In the genomic region with DNA sequence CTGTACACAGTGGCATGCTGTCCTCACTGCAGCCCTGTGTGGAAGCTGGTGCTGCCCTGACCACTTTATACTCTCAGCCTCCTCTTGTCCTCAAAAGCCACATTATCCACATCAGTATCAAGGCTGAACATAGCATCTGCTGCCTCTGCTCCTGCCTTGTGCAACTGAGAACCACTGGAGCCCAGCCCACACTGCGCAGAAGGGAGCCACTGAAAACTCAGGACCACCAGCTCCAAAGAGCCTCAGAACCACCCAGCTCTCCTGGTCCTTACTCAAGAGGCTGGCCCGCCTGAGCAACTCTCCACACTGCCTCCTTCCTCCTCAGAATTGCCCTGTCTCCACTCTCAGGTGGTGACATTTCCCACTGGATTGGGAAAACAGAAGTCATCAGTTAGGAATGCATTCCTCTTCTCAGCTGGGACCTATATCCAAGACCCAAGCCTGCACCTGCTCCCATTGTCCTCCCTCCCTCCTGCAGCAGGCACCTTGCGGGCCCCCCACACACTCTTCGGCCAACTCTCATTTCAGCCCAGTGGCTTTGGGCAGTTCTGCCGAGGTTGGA, we compare ENCODE assay signal across 19 cellular contexts. TPM values are rescaled to one million over a fixed set of nuclear protein-coding genes. Genes with fewer than 3 reads are reported as not detected.
A peak's percentile ranks its signal among the peaks of the same experiment; 100 is the strongest.
DNase-seq lines count a peak whose midpoint lies in the region; ATAC-seq and TF ChIP-seq lines count a peak whose summit lies in the region.
"Had no signal": no experiment of that assay in that cellular context is flagged by ENCODE, and none has a peak within 500 bp of the region (broad histone marks: within the 10 kb centered on the region; RNA-seq: fewer than 3 reads in every experiment).

No MANE protein-coding gene starts in this region.

- H3K9ac ChIP-seq in H9 (ENCODE audit: extremely low read depth, insufficient read length, low read length) = no peak overlapping the region

- H3K9me3 Mint-ChIP-seq in H9 = no peaks in the 10 kb centered on the region
- H3K9me3 Mint-ChIP-seq: CD8-positive, alpha-beta memory T cell had no signal

- H2BK12ac ChIP-seq in H9 (ENCODE audit: insufficient read length, low read depth, low read length) = no peak overlapping the region

- DNase-seq in 8988T (peak; percentile 68), H9 (no peak), dermis blood vessel endothelial cell (peak; percentile 17), renal cortical epithelial cell (ENCODE audit: low read depth) (peak; percentile 28), GM19238 (ENCODE audit: insufficient read length, low spot score) (no peak)
- DNase-seq: C1 segment of cervical spinal cord; CD8-positive, alpha-beta memory T cell; DMS79; NCI-H1417 treated with DMSO at 0.1 percent for 48 hours; NCI-H187 treated with DMSO at 0.1 percent for 48 hours; NCI-H226; NCI-H524; NCI-H82; SJCRH30 had no signal

- TF ChIP-seq CTCF in H9 (conservative IDR thresholded peaks at IDR 0.05) = no peak

- H3K4me1 Mint-ChIP-seq in H9 = peaks cover 28 to 30% of the 10 kb centered on the region in 2 experiments

- H3K23me2 ChIP-seq in H9 (ENCODE audit: insufficient read length, low read depth, low read length, poor library complexity, severe bottlenecking) = no peaks in the 10 kb centered on the region

- no peak overlapping the region for H2BK120ac ChIP-seq in H9 (ENCODE audit: low read depth, low read length, poor library complexity, severe bottlenecking)

- H3K36me3 Mint-ChIP-seq in H9 (ENCODE audit: insufficient read depth in 1 of 3, low read depth in 3 of 3) = no peaks in the 10 kb centered on the region
- H3K36me3 Mint-ChIP-seq: CD8-positive, alpha-beta memory T cell had no signal

- no peaks in the 10 kb centered on the region for H3K9me3 ChIP-seq in H9 (ENCODE audit: control insufficient read depth, low read depth, low read length)
- H3K9me3 ChIP-seq: SJCRH30 had no signal

- no peak overlapping the region for H3K27ac ChIP-seq in H9 (ENCODE audit: insufficient read length, low read depth, low read length)
- H3K27ac ChIP-seq: SJCRH30 had no signal

- H4K20me1 ChIP-seq in H9 (ENCODE audit: control insufficient read depth, insufficient read depth, insufficient read length) = no peaks in the 10 kb centered on the region

- no peaks in the 10 kb centered on the region for H3K79me1 ChIP-seq in H9 (ENCODE audit: insufficient read depth, low read depth, low read length, poor library complexity, severe bottlenecking)

- H3K79me2 ChIP-seq in H9 (ENCODE audit: insufficient read depth, low read length) = no peaks in the 10 kb centered on the region

- no peak overlapping the region for H2BK15ac ChIP-seq in H9 (ENCODE audit: low read depth, low read length)

- H3K14ac ChIP-seq in H9 (ENCODE audit: insufficient read depth, low read length) = no peak overlapping the region

- H2BK5ac ChIP-seq in H9 (ENCODE audit: insufficient read length, low read length) = no peak overlapping the region

- no peaks in the 10 kb centered on the region; the same call in 1 of the 2 replicates for H3K4me1 ChIP-seq in H9 (ENCODE audit: insufficient read depth, low read length)

- H3K27me3 ChIP-seq in H9 (ENCODE audit: insufficient read depth, low read length) = no peaks in the 10 kb centered on the region

- no CpG with 5 or more reads among the region's 5 CpGs for WGBS in H9 (ENCODE audit: extremely low coverage, insufficient read length, low lambda C conversion rate)

- H3K4me3 Mint-ChIP-seq in H9 = no peak overlapping the region
- H3K4me3 Mint-ChIP-seq: CD8-positive, alpha-beta memory T cell had no signal

- no peak overlapping the region for H3K23ac ChIP-seq in H9 (ENCODE audit: insufficient read length, low read depth, low read length)

- no peak overlapping the region for H3K4ac ChIP-seq in H9 (ENCODE audit: low read depth, low read length)

- no peak overlapping the region for H4K91ac ChIP-seq in H9 (ENCODE audit: insufficient read length, low read depth, low read length)

- peak overlapping the region; percentile 17 for H4K8ac ChIP-seq in H9 (replicated peaks; ENCODE audit: insufficient read length, low read depth, low read length)

- no peak overlapping the region for H2AFZ ChIP-seq in H9 (ENCODE audit: low read length)

- no peak overlapping the region for H3T11ph ChIP-seq in H9 (ENCODE audit: low read length)

- no peak overlapping the region for H3K18ac ChIP-seq in H9 (ENCODE audit: insufficient read length, low read depth, low read length)

- H3K4me2 ChIP-seq in H9 (ENCODE audit: insufficient read depth, insufficient read length, low read length) = no peak overlapping the region

- H2BK20ac ChIP-seq in H9 (ENCODE audit: low read depth, low read length, poor library complexity, severe bottlenecking) = no peak overlapping the region

- H3K27ac Mint-ChIP-seq in H9 = peak overlapping the region in 1 of 3 experiments; percentile 91; a peak in 1 of 7 replicates
- H3K27ac Mint-ChIP-seq: CD8-positive, alpha-beta memory T cell had no signal

- H4K5ac ChIP-seq in H9 (ENCODE audit: insufficient read length, low read depth, low read length) = no peak overlapping the region

- ATAC-seq in HG03521 (IDR thresholded peaks at IDR 0.05; ENCODE audit: unreplicated experiment) (no peak), HG02973 (IDR thresholded peaks at IDR 0.05; ENCODE audit: unreplicated experiment) (no peak), HG02678 (IDR thresholded peaks at IDR 0.05; ENCODE audit: unreplicated experiment) (no peak)

- H2AK5ac ChIP-seq in H9 (ENCODE audit: insufficient read length, low read length) = no peak overlapping the region

- H3K27me3 Mint-ChIP-seq in H9 (ENCODE audit: low read depth) = no peaks in the 10 kb centered on the region; the same call in 1 of the 2 replicates

- no peak overlapping the region for H3K56ac ChIP-seq in H9 (ENCODE audit: insufficient read length, low read depth, low read length)

RNA-seq across cellular contexts. Expression of a gene that starts 7.0 kb away (rescaled TPM):
- 0.59 and 0.68 TPM in 2 replicates for total RNA-seq in H9 (2021)
- total RNA-seq in dermis blood vessel endothelial cell = 0.14 TPM in 1 of 2 replicates, not detected in the other
- total RNA-seq in renal cortical epithelial cell = 0.52 TPM in 1 of 2 replicates, not detected in the other
- total RNA-seq: A673; CD8-positive, alpha-beta memory T cell; MCF 10A; SJCRH30 had no signal

RNA-seq across cellular contexts. Expression of a gene that starts 10.5 kb away (rescaled TPM):
- total RNA-seq in H9 (2021) = 4.2 and 6.3 TPM in 2 replicates
- total RNA-seq in dermis blood vessel endothelial cell = not detected in 2 replicates
- 0.75 and 2.3 TPM in 2 replicates for total RNA-seq in renal cortical epithelial cell
- total RNA-seq: A673; CD8-positive, alpha-beta memory T cell; SJCRH30 had no signal

RNA-seq across cellular contexts. Expression of a gene that starts 37.1 kb away (rescaled TPM):
- total RNA-seq in H9 (2021) (not detected in 2 replicates), dermis blood vessel endothelial cell (not detected in 2 replicates), renal cortical epithelial cell (not detected in 2 replicates)
- total RNA-seq: A673; CD8-positive, alpha-beta memory T cell; MCF 10A; SJCRH30 had no signal

RNA-seq across cellular contexts. Expression of a gene that starts 51.4 kb away (rescaled TPM):
- total RNA-seq in H9 (2021) = 17.6 and 18.6 TPM in 2 replicates
- total RNA-seq in dermis blood vessel endothelial cell = 9.9 and 10.7 TPM in 2 replicates
- 21.7 and 22.7 TPM in 2 replicates for total RNA-seq in renal cortical epithelial cell

Comparison
In these comparisons a context has a peak if more than half of its experiments do, and no peak if none do; other contexts are left out.
1. DNase-seq: peak in 8988T (single experiment), dermis blood vessel endothelial cell (single experiment) and renal cortical epithelial cell (single experiment); none in H9 (single experiment) and GM19238 (single experiment).